In genomic region chr1:203652718-203653461, GRCh38 we compare ENCODE assay signal across 8 cellular contexts. TPM values are rescaled to one million over a fixed set of nuclear protein-coding genes. Genes with fewer than 3 reads are reported as not detected.
DNase-seq lines count a peak whose midpoint lies in the region; ATAC-seq and TF ChIP-seq lines count a peak whose summit lies in the region.

No MANE protein-coding gene starts in this region.

- peak overlapping the region; percentile 63 for H3K4me3 Mint-ChIP-seq in activated T-cell treated with anti-CD3 and anti-CD28 coated beads, Interleukin-2, amount 50 U/mL, for 4 hours
- peak overlapping the region; percentile 37 for H3K4me3 Mint-ChIP-seq in T-helper 1 cell treated with Interleukin-12 subunit alpha and Interleukin-12 subunit beta and Interleukin-4 antibody, amounts not matched to agents 30 μg/mL and 1 μg/mL, for 36 hours

- peaks cover 84% of the 10 kb centered on the region for H3K4me1 Mint-ChIP-seq in activated T-cell treated with anti-CD3 and anti-CD28 coated beads, Interleukin-2, amount 50 U/mL, for 4 hours (ENCODE audit: low read depth)
- H3K4me1 Mint-ChIP-seq in T-helper 1 cell treated with Interleukin-12 subunit alpha and Interleukin-12 subunit beta and Interleukin-4 antibody, amounts not matched to agents 30 μg/mL and 1 μg/mL, for 36 hours (ENCODE audit: low read depth), result peaks cover 70% of the 10 kb centered on the region

- no peaks in the 10 kb centered on the region for H3K36me3 ChIP-seq in suprapubic skin

- no peak overlapping the region for H3K4me3 ChIP-seq in suprapubic skin

- H3K27me3 ChIP-seq in foreskin keratinocyte, result no peaks in the 10 kb centered on the region
- no peaks in the 10 kb centered on the region for H3K27me3 ChIP-seq in suprapubic skin

- DNase-seq in activated T-cell treated with anti-CD3 and anti-CD28 coated beads, Interleukin-2, amount 50 U/mL, for 4 hours, result no peak
- no peak for DNase-seq in activated T-cell treated with anti-CD3 and anti-CD28 coated beads for 4 hours
- DNase-seq in foreskin keratinocyte, result no peak
- DNase-seq in suprapubic skin (ENCODE audit: low spot score in 2 of 2), result no peak
- DNase-seq in hypothalamus (lab: John Stamatoyannopoulos, UW), result no peak
- DNase-seq in effector CD8-positive, alpha-beta T cell (lab: John Stamatoyannopoulos, UW), result no peak

- peaks cover 43% of the 10 kb centered on the region for H3K4me1 ChIP-seq in foreskin keratinocyte
- H3K4me1 ChIP-seq in suprapubic skin, result peaks cover 59% of the 10 kb centered on the region

- H3K27me3 Mint-ChIP-seq in activated T-cell treated with anti-CD3 and anti-CD28 coated beads, Interleukin-2, amount 50 U/mL, for 4 hours (ENCODE audit: low read depth), result no peaks in the 10 kb centered on the region
- no peaks in the 10 kb centered on the region for H3K27me3 Mint-ChIP-seq in T-helper 1 cell treated with Interleukin-12 subunit alpha and Interleukin-12 subunit beta and Interleukin-4 antibody, amounts not matched to agents 30 μg/mL and 1 μg/mL, for 36 hours (ENCODE audit: low read depth)

- no peaks in the 10 kb centered on the region for H3K9me3 ChIP-seq in suprapubic skin

- TF ChIP-seq EP300 in suprapubic skin (IDR thresholded peaks at IDR 0.05), result no peak

- H3K27ac Mint-ChIP-seq in T-helper 1 cell treated with Interleukin-12 subunit alpha and Interleukin-12 subunit beta and Interleukin-4 antibody, amounts not matched to agents 30 μg/mL and 1 μg/mL, for 36 hours, result peak overlapping the region; percentile 97

- no peaks in the 10 kb centered on the region for H3K9me3 Mint-ChIP-seq in activated T-cell treated with anti-CD3 and anti-CD28 coated beads, Interleukin-2, amount 50 U/mL, for 4 hours
- H3K9me3 Mint-ChIP-seq in T-helper 1 cell treated with Interleukin-12 subunit alpha and Interleukin-12 subunit beta and Interleukin-4 antibody, amounts not matched to agents 30 μg/mL and 1 μg/mL, for 36 hours, result no peaks in the 10 kb centered on the region

- WGBS in suprapubic skin, result 48% methylated on average over 5 of the region's 5 CpGs

- ATAC-seq in activated T-cell treated with anti-CD3 and anti-CD28 coated beads, Interleukin-2, amount 50 U/mL, for 4 hours, result peak; percentile 66 to 67
- ATAC-seq in foreskin keratinocyte (no peak), GM18519 (IDR thresholded peaks at IDR 0.05; ENCODE audit: low FRiP score, unreplicated experiment) (no peak)

- TF ChIP-seq CTCF in foreskin keratinocyte (conservative IDR thresholded peaks at IDR 0.05) (no peak), suprapubic skin (IDR thresholded peaks at IDR 0.05) (no peak)

- peaks cover 5% of the 10 kb centered on the region for H3K36me3 Mint-ChIP-seq in activated T-cell treated with anti-CD3 and anti-CD28 coated beads, Interleukin-2, amount 50 U/mL, for 4 hours (ENCODE audit: insufficient read depth)
- H3K36me3 Mint-ChIP-seq in T-helper 1 cell treated with Interleukin-12 subunit alpha and Interleukin-12 subunit beta and Interleukin-4 antibody, amounts not matched to agents 30 μg/mL and 1 μg/mL, for 36 hours (ENCODE audit: low read depth), result peaks cover 25% of the 10 kb centered on the region

- no peak for TF ChIP-seq POLR2A in suprapubic skin (IDR thresholded peaks at IDR 0.05)

- H3K27ac ChIP-seq in foreskin keratinocyte (peak overlapping the region; percentile 61), suprapubic skin (peak overlapping the region; percentile 28)

RNA-seq across cellular contexts. Expression of gene ATP2B4, which starts 26.3 kb away (rescaled TPM):
- 10 to 100 TPM in 2 of 3 donors, 1 to 10 TPM in 1; 6.1 to 17.0 (median 12.1) TPM for total RNA-seq in activated T-cell treated with anti-CD3 and anti-CD28 coated beads, Interleukin-2, amount 50 U/mL, for 4 hours
- total RNA-seq in foreskin keratinocyte, result 71.9 and 82.3 TPM in 2 replicates
- polyA plus RNA-seq in foreskin keratinocyte, result 21.2 and 22.1 TPM in 2 replicates
- 100 to 1,000 TPM; 164 to 220 (median 166) TPM for total RNA-seq in suprapubic skin

Comparison
In these comparisons a context has a peak if more than half of its experiments do, and no peak if none do; other contexts are left out.
1. ATAC-seq: peak in activated T-cell treated with anti-CD3 and anti-CD28 coated beads, Interleukin-2, amount 50 U/mL, for 4 hours (2 of 2); none in foreskin keratinocyte (single experiment) and GM18519 (single experiment).